In genomic region chr10:28545967-28546644, GRCh38 we compare ENCODE assay signal across 11 cellular contexts. TPM values are rescaled to one million over a fixed set of nuclear protein-coding genes. Genes with fewer than 3 reads are reported as not detected.
A peak's percentile ranks its signal among the peaks of the same experiment; 100 is the strongest.
DNase-seq lines count a peak whose midpoint lies in the region; ATAC-seq and TF ChIP-seq lines count a peak whose summit lies in the region.
"Had no signal": no experiment of that assay in that cellular context is flagged by ENCODE, and none has a peak within 500 bp of the region (broad histone marks: within the 10 kb centered on the region; RNA-seq: fewer than 3 reads in every experiment).

No MANE protein-coding gene starts in this region.

- no peak for DNase-seq in effector memory CD8-positive, alpha-beta T cell
- DNase-seq in lower lobe of right lung = no peak
- DNase-seq: mesenchymal stem cell, NCI-H526, uterus had no signal

- H3K4me1 Mint-ChIP-seq in effector memory CD8-positive, alpha-beta T cell (ENCODE audit: low read depth in 2 of 2) = peaks cover 54 to 69% of the 10 kb centered on the region in 2 donors

- TF ChIP-seq CTCF in lower lobe of right lung (IDR thresholded peaks at IDR 0.05) = no peak

- no peaks in the 10 kb centered on the region for H3K27me3 Mint-ChIP-seq in effector memory CD8-positive, alpha-beta T cell

- no peak overlapping the region for H3K4me3 ChIP-seq in lower lobe of right lung
- H3K4me3 ChIP-seq: SK-N-MC, uterus had no signal

- peaks cover 74% of the 10 kb centered on the region for H3K36me3 ChIP-seq in lower lobe of right lung
- H3K36me3 ChIP-seq: uterus had no signal

- H3K9me3 Mint-ChIP-seq in effector memory CD8-positive, alpha-beta T cell = no peaks in the 10 kb centered on the region

- H3K9me3 ChIP-seq in lower lobe of right lung = no peaks in the 10 kb centered on the region
- H3K9me3 ChIP-seq: uterus had no signal

- peak overlapping the region; percentile 36 to 56 for H3K27ac Mint-ChIP-seq in effector memory CD8-positive, alpha-beta T cell

- no peaks in the 10 kb centered on the region for H3K27me3 ChIP-seq in lower lobe of right lung (ENCODE audit: low read depth)
- H3K27me3 ChIP-seq: uterus had no signal

- intact Hi-C loops in lower lobe of right lung (cut with DNase I) = no loop called here

- no peak overlapping the region for H3K27ac ChIP-seq in lower lobe of right lung
- H3K27ac ChIP-seq: uterus had no signal

- peak; percentile 79 for ATAC-seq in GM18502 (IDR thresholded peaks at IDR 0.05; ENCODE audit: poor library complexity, unreplicated experiment)
- ATAC-seq in GM19463 (IDR thresholded peaks at IDR 0.05; ENCODE audit: unreplicated experiment) = peak; percentile 73
- ATAC-seq in HG03139 (IDR thresholded peaks at IDR 0.05; ENCODE audit: unreplicated experiment) = peak; percentile 60
- ATAC-seq in effector memory CD8-positive, alpha-beta T cell (replicated peaks) = peak; percentile 59
- ATAC-seq in GM18873 (IDR thresholded peaks at IDR 0.05; ENCODE audit: low FRiP score, unreplicated experiment) = no peak
- no peak for ATAC-seq in lower lobe of right lung
- no peak for ATAC-seq in HG02884 (IDR thresholded peaks at IDR 0.05; ENCODE audit: unreplicated experiment)

- H3K4me3 Mint-ChIP-seq in effector memory CD8-positive, alpha-beta T cell = peak overlapping the region; percentile 33 to 49

- H3K36me3 Mint-ChIP-seq in effector memory CD8-positive, alpha-beta T cell (ENCODE audit: insufficient read depth) = peaks cover 86% of the 10 kb centered on the region

- H3K4me1 ChIP-seq in lower lobe of right lung = peaks cover 47% of the 10 kb centered on the region

RNA-seq across cellular contexts. Expression of gene WAC, which starts 13.2 kb away (rescaled TPM):
- total RNA-seq in lower lobe of right lung = 123 TPM

Comparison
In these comparisons a context has a peak if more than half of its experiments do, and no peak if none do; other contexts are left out.
1. ATAC-seq: peak in GM18502 (single experiment), GM19463 (single experiment), HG03139 (single experiment) and effector memory CD8-positive, alpha-beta T cell (single experiment); none in GM18873 (single experiment), lower lobe of right lung (0 of 2) and HG02884 (single experiment).